18 cellular contexts compared by ENCODE assay signal in genomic region chr11:134802116-134802515, GRCh38.
DNase-seq lines count a peak whose midpoint lies in the region; ATAC-seq and TF ChIP-seq lines count a peak whose summit lies in the region.
"Had no signal": no experiment of that assay in that cellular context is flagged by ENCODE, and none has a peak within 500 bp of the region (broad histone marks: within the 10 kb centered on the region; RNA-seq: fewer than 3 reads in every experiment).

No MANE protein-coding gene starts in this region.

- H3K79me2 ChIP-seq in DND-41 (ENCODE audit: insufficient read depth, low read length) (no peaks in the 10 kb centered on the region), neural progenitor cell (ENCODE audit: low read depth) (no peaks in the 10 kb centered on the region)

- H4K20me1 ChIP-seq in DND-41 (ENCODE audit: insufficient read depth, low read length), result no peaks in the 10 kb centered on the region
- no peaks in the 10 kb centered on the region for H4K20me1 ChIP-seq in neural progenitor cell (ENCODE audit: low read depth)

- peak overlapping the region; percentile 78 for H3K4me3 Mint-ChIP-seq in neural progenitor cell
- H3K4me3 Mint-ChIP-seq: activated CD4-positive, alpha-beta T cell treated with anti-CD3 and anti-CD28 coated beads, Interleukin-2, amount 10 ng/mL, durations not matched to agents 24 days and 14 days; CD4-positive, alpha-beta memory T cell; IgD-negative memory B cell; naive B cell had no signal

- H3K36me3 Mint-ChIP-seq in neural progenitor cell, result no peaks in the 10 kb centered on the region
- H3K36me3 Mint-ChIP-seq: CD4-positive, alpha-beta memory T cell; IgD-negative memory B cell; naive B cell had no signal

- H3K36me3 ChIP-seq in DND-41 (ENCODE audit: insufficient read depth, low read length) (no peaks in the 10 kb centered on the region), NT2/D1 (ENCODE audit: insufficient read depth, insufficient read length, low read length) (no peaks in the 10 kb centered on the region), neural progenitor cell (no peaks in the 10 kb centered on the region)
- H3K36me3 ChIP-seq: stomach had no signal

- no peaks in the 10 kb centered on the region for H3K9me3 Mint-ChIP-seq in neural progenitor cell
- H3K9me3 Mint-ChIP-seq: activated CD4-positive, alpha-beta T cell treated with anti-CD3 and anti-CD28 coated beads, Interleukin-2, amount 10 ng/mL, durations not matched to agents 24 days and 14 days; CD4-positive, alpha-beta memory T cell; IgD-negative memory B cell had no signal

- DNase-seq in DND-41 (no peak), NT2/D1 (ENCODE audit: low read depth, low spot score) (peak; percentile 23), head of caudate nucleus (peak in 27 of 42 donors; percentile 8 to 68 (median 41)), neural progenitor cell (ENCODE audit: low spot score) (peak; percentile 84), HT-29 (ENCODE audit: low spot score) (no peak), activated T-cell treated with anti-CD3 and anti-CD28 coated beads for 4 hours (no peak), SHP77 treated with DMSO at 0.1 percent for 48 hours (lab: John Stamatoyannopoulos, UW) (no peak)
- DNase-seq: ACHN; activated CD4-positive, alpha-beta T cell treated with anti-CD3 and anti-CD28 coated beads, Interleukin-2, amount 10 ng/mL, durations not matched to agents 24 days and 14 days; activated naive CD4-positive, alpha-beta T cell; aorta; CD4-positive, alpha-beta memory T cell; naive B cell; NCI-H187; stomach; T1000 had no signal

- peaks cover 48% of the 10 kb centered on the region for H3K4me1 Mint-ChIP-seq in neural progenitor cell
- H3K4me1 Mint-ChIP-seq: activated CD4-positive, alpha-beta T cell treated with anti-CD3 and anti-CD28 coated beads, Interleukin-2, amount 10 ng/mL, durations not matched to agents 24 days and 14 days; CD4-positive, alpha-beta memory T cell; naive B cell had no signal

- peak overlapping the region; percentile 92 for H3K27ac Mint-ChIP-seq in neural progenitor cell
- H3K27ac Mint-ChIP-seq: activated CD4-positive, alpha-beta T cell treated with anti-CD3 and anti-CD28 coated beads, Interleukin-2, amount 10 ng/mL, durations not matched to agents 24 days and 14 days; CD4-positive, alpha-beta memory T cell; IgD-negative memory B cell; naive B cell had no signal

- H3K27ac ChIP-seq in DND-41 (ENCODE audit: low read length) (no peak overlapping the region), neural progenitor cell (no peak overlapping the region)
- H3K27ac ChIP-seq: stomach had no signal

- TF ChIP-seq CTCF in DND-41 (IDR thresholded peaks at IDR 0.05; ENCODE audit: borderline replicate concordance, extremely low read depth, low read length, poor library complexity, severe bottlenecking), result no peak
- TF ChIP-seq CTCF in neural progenitor cell (IDR thresholded peaks at IDR 0.05), result no peak

- peaks cover 7% of the 10 kb centered on the region for H3K27me3 Mint-ChIP-seq in neural progenitor cell (ENCODE audit: insufficient read depth, low read depth)

- ATAC-seq in DND-41 (ENCODE audit: insufficient read depth, low read depth) (0 out of 3 replicates have a peak, but pooled peaks have one; percentile 19), GM18858 (IDR thresholded peaks at IDR 0.05; ENCODE audit: unreplicated experiment) (no peak)

- H2AFZ ChIP-seq in DND-41 (ENCODE audit: low read depth, low read length), result no peak overlapping the region
- H2AFZ ChIP-seq in neural progenitor cell (replicated peaks), result peak overlapping the region; percentile 70

- intact Hi-C loops in head of caudate nucleus (cut with DNase I), result no loop called here

- H3K4me3 ChIP-seq in DND-41 (ENCODE audit: low read depth in 1 of 2, low read length in 2 of 2), result no peak overlapping the region
- no peak overlapping the region for H3K4me3 ChIP-seq in NT2/D1 (ENCODE audit: insufficient read length, low read depth)
- no peak overlapping the region for H3K4me3 ChIP-seq in neural progenitor cell
- H3K4me3 ChIP-seq: stomach had no signal

- H3F3A ChIP-seq in neural progenitor cell (ENCODE audit: low read depth), result peaks cover 13% of the 10 kb centered on the region

- H3K27me3 ChIP-seq in DND-41 (ENCODE audit: insufficient read depth, low read length, poor library complexity) (no peaks in the 10 kb centered on the region), NT2/D1 (ENCODE audit: insufficient read depth, insufficient read length) (no peaks in the 10 kb centered on the region), neural progenitor cell (no peaks in the 10 kb centered on the region)

- no peak overlapping the region for H3K4me2 ChIP-seq in DND-41 (ENCODE audit: insufficient read depth, low read length)
- H3K4me2 ChIP-seq in neural progenitor cell, result peak overlapping the region; percentile 65

- H3K9ac ChIP-seq in DND-41 (ENCODE audit: low read depth, low read length), result no peak overlapping the region
- no peak overlapping the region for H3K9ac ChIP-seq in NT2/D1 (ENCODE audit: insufficient read length, low read depth)
- no peak overlapping the region for H3K9ac ChIP-seq in neural progenitor cell

- H3K9me3 ChIP-seq in DND-41 (ENCODE audit: insufficient read depth, low read length, severe bottlenecking) (no peaks in the 10 kb centered on the region), NT2/D1 (ENCODE audit: insufficient read depth, low read length) (no peaks in the 10 kb centered on the region), neural progenitor cell (ENCODE audit: low read depth) (no peaks in the 10 kb centered on the region)
- H3K9me3 ChIP-seq: stomach had no signal

- H3K4me1 ChIP-seq in DND-41 (ENCODE audit: insufficient read depth, low read length) (peaks cover 13% of the 10 kb centered on the region), NT2/D1 (ENCODE audit: insufficient read depth, insufficient read length) (no peaks in the 10 kb centered on the region), neural progenitor cell (peaks cover 30% of the 10 kb centered on the region)
- H3K4me1 ChIP-seq: stomach had no signal

Comparison
In these comparisons a context has a peak if more than half of its experiments do, and no peak if none do; other contexts are left out.
1. DNase-seq: peak in NT2/D1 (single experiment), head of caudate nucleus (27 of 42) and neural progenitor cell (single experiment); none in DND-41 (single experiment), HT-29 (single experiment), activated T-cell treated with anti-CD3 and anti-CD28 coated beads for 4 hours (single experiment) and SHP77 treated with DMSO at 0.1 percent for 48 hours (single experiment).